29 cellular contexts compared by ENCODE assay signal in the genomic region with DNA sequence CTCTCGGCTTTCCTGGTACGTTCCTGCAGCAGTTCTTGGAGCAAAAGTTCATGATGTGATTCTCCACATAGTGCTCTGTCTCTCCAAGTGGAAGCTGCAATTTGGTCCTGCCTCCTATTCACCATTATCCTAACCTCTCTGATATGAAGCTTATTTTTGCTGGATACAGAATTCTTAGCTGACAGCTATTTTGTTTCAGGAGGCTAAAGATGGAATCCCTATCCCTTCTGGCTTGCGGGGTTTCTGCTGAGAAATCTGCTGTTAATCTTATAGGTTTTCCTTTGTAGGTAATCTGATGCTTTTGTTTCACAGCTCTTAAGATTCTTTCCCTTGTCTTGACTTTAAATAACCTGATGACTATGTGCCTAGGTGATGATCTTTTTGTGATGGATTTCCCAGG.
"Had no signal": no experiment of that assay in that cellular context is flagged by ENCODE, and none has a peak within 500 bp of the region (broad histone marks: within the 10 kb centered on the region; RNA-seq: fewer than 3 reads in every experiment).

No MANE protein-coding gene starts in this region.

- DNase-seq: activated CD4-positive, alpha-beta memory T cell treated with anti-CD3 and anti-CD28 coated beads, Interleukin-2, amount 10 ng/mL, durations not matched to agents 7 days and 5 days; activated CD4-positive, alpha-beta T cell treated with anti-CD3 and anti-CD28 coated beads for 36 hours; activated CD4-positive, alpha-beta T cell treated with anti-CD3 and anti-CD28 coated beads, Interleukin-2, amount 10 ng/mL, durations not matched to agents 7 days and 5 days; activated CD4-positive, alpha-beta T cell treated with anti-CD3 and anti-CD28 coated beads, Interleukin-2, amount 50 U/mL, for 4 hours; activated CD4-positive, CD25-positive, alpha-beta regulatory T cell; activated CD4-positive, CD25-positive, alpha-beta regulatory T cell treated with anti-CD3 and anti-CD28 coated beads, Interleukin-2, amount 50 U/mL, for 72 hours; activated CD8-positive, alpha-beta memory T cell treated with anti-CD3 and anti-CD28 coated beads, Interleukin-2, amount 50 U/mL, for 48 hours; activated gamma-delta T cell; activated naive CD4-positive, alpha-beta T cell; activated naive CD4-positive, alpha-beta T cell treated with anti-CD3 and anti-CD28 coated beads, Interleukin-2, amount 10 ng/mL, durations not matched to agents 7 days and 5 days; activated naive CD8-positive, alpha-beta T cell treated with anti-CD3 and anti-CD28 coated beads, Interleukin-2, amount 10 ng/mL, durations not matched to agents 7 days and 5 days; activated T-cell treated with anti-CD3 and anti-CD28 coated beads for 4 hours; activated T-cell treated with anti-CD3 and anti-CD28 coated beads, Interleukin-2, amount 50 U/mL, for 24 hours; activated T-cell treated with anti-CD3 and anti-CD28 coated beads, Interleukin-2, amount 50 U/mL, for 72 hours; dorsolateral prefrontal cortex; effector memory CD8-positive, alpha-beta T cell; foreskin fibroblast; head of caudate nucleus; T-helper 1 cell; T-helper 17 cell; T1000; WERI-Rb-1 had no signal

- H3K27ac ChIP-seq: ascending aorta, breast epithelium, coronary artery, dorsolateral prefrontal cortex, epithelial cell of prostate, WERI-Rb-1 had no signal

- FAIRE-seq: endometrium, endothelial cell of umbilical vein, frontal cortex had no signal

- H3K4me3 ChIP-seq: ascending aorta, breast epithelium, coronary artery, dorsolateral prefrontal cortex had no signal

- H3K4me1 ChIP-seq: ascending aorta, breast epithelium had no signal

- H3K36me3 ChIP-seq: ascending aorta, breast epithelium, WERI-Rb-1 had no signal

- H3K27me3 ChIP-seq: ascending aorta, breast epithelium, dorsolateral prefrontal cortex had no signal
